In the genomic region with DNA sequence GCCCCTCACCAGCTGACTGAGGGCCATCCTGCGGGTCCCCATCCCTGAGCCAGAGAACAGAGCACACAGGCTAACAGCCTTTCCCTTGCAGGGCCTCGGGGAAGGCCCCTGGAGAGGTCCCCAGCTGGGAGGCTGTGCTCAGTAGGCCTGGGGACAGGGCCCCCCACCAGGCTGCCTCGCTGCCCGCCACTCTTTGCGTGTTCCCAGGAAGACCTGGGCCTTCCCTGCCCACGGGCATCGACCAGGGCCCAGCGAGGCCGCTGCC, we compare ENCODE assay signal across 8 cellular contexts. TPM values are rescaled to one million over a fixed set of nuclear protein-coding genes. Genes with fewer than 3 reads are reported as not detected.
A peak's percentile ranks its signal among the peaks of the same experiment; 100 is the strongest.
DNase-seq lines count a peak whose midpoint lies in the region; ATAC-seq, FAIRE-seq and TF ChIP-seq lines count a peak whose summit lies in the region.

No MANE protein-coding gene starts in this region.

- H4K8ac ChIP-seq in H1 (ENCODE audit: extremely low read depth, insufficient read depth, low read length), result no peak overlapping the region

- H3K23me2 ChIP-seq in H1 (ENCODE audit: low read depth, low read length), result peaks cover 10% of the 10 kb centered on the region; the same call in 1 of the 2 replicates

- CTCF ChIA-PET in H1 (lab: Charles Lee; ENCODE audit: partially characterized antibody), result interaction anchor here (0.6 to 19.8 kb wide), 6 partner anchors 9 to 69 kb away, joined by 4 to 345 read pairs (median 16); partner anchors contain the start of gene MRPL58

- H3K14ac ChIP-seq in H1 (ENCODE audit: insufficient read length), result no peak overlapping the region

- FAIRE-seq in H1 (lab: Jason Lieb, UNC), result no peak

- no peak overlapping the region for H2BK120ac ChIP-seq in H1 (replicated peaks; ENCODE audit: low read depth, low read length)

- peak overlapping the region in 1 of 4 experiments; percentile 43; a peak in 2 of 7 replicates for H3K9ac ChIP-seq in H1 (replicated peaks in 1 of 4; ENCODE audit: extremely low read depth in 1 of 4, low read depth in 3 of 4, low read length in 3 of 4)

- H3K36me3 ChIP-seq in H1 (ENCODE audit: control insufficient read depth in 2 of 4, insufficient read depth in 4 of 4, low read length in 3 of 4), result no peaks in the 10 kb centered on the region
- H3K36me3 ChIP-seq in aorta (ENCODE audit: control insufficient read depth in 1 of 2, insufficient read depth in 2 of 2, low read length in 1 of 2), result no peaks in the 10 kb centered on the region

- 14% methylated on average over 9 of the region's 9 CpGs; no CpG with 5 or more reads in 1 of the 2 experiments for WGBS in H1 (ENCODE audit: extremely low coverage in 1 of 2, insufficient coverage in 1 of 2, insufficient read length in 1 of 2, insufficient replicate concordance in 2 of 2, low coverage in 1 of 2, low lambda C conversion rate in 2 of 2, missing lambda C conversion rate in 1 of 2), 2 experiments
- 11 to 18% methylated on average over 7 to 9 of the region's 9 CpGs for WGBS in aorta, 2 donors

- H3K4me1 ChIP-seq in H1 (replicated peaks in 1 of 4; ENCODE audit: control insufficient read depth in 3 of 4, insufficient read depth in 4 of 4, low read length in 3 of 4) (peaks cover 0 to 15% (median 9%) of the 10 kb centered on the region in 4 experiments; a peak in 6 of 7 replicates), aorta (ENCODE audit: control insufficient read depth in 1 of 2, insufficient read depth in 2 of 2, low read length in 2 of 2) (no peaks in the 10 kb centered on the region)

- DNase-seq in stimulated activated naive CD8-positive, alpha-beta T cell treated with anti-CD3 and anti-CD28 coated beads, Interleukin-15, amount 100 ng/mL, for 72 hours, result no peak
- DNase-seq in stimulated activated naive CD8-positive, alpha-beta T cell treated with anti-CD3 and anti-CD28 coated beads, Interleukin-15, Interleukin-2, amounts not matched to agents 100 U/mL and 50 U/mL, for 24 hours, result no peak
- DNase-seq in H1 (ENCODE audit: low read depth in 1 of 2, low spot score in 2 of 2) (no peak), aorta (no peak), NAMALWA (ENCODE audit: low spot score) (no peak), posterior vena cava (ENCODE audit: low spot score) (no peak)

- no peak overlapping the region for H3K23ac ChIP-seq in H1 (ENCODE audit: insufficient read length)

- H4K91ac ChIP-seq in H1 (replicated peaks; ENCODE audit: insufficient read length, low read length), result no peak overlapping the region

- H2BK5ac ChIP-seq in H1 (ENCODE audit: low read depth, low read length), result no peak overlapping the region

- peak overlapping the region; percentile 86 to 88 for H3K4me3 Mint-ChIP-seq in stimulated activated naive CD8-positive, alpha-beta T cell treated with anti-CD3 and anti-CD28 coated beads, Interleukin-15, amount 100 ng/mL, for 72 hours
- peak overlapping the region; percentile 69 to 74 (median 72) for H3K4me3 Mint-ChIP-seq in nephron

- POLR2A ChIA-PET in H1 (lab: Charles Lee; ENCODE audit: partially characterized antibody), result interaction anchor here (0.9 to 6.5 kb wide), 10 partner anchors 8 to 75 kb away, joined by 3 to 48 read pairs (median 4); partner anchors contain the start of genes ATP5PD, CDR2L and MRPL58

- peak overlapping the region; percentile 46; the same call in 1 of the 2 replicates for H2BK15ac ChIP-seq in H1 (ENCODE audit: low read length)

- H3K9me3 Mint-ChIP-seq in stimulated activated naive CD8-positive, alpha-beta T cell treated with anti-CD3 and anti-CD28 coated beads, Interleukin-15, amount 100 ng/mL, for 72 hours, result no peaks in the 10 kb centered on the region
- no peaks in the 10 kb centered on the region for H3K9me3 Mint-ChIP-seq in nephron

- no peak overlapping the region for H3K4ac ChIP-seq in H1 (replicated peaks; ENCODE audit: insufficient read length, low read depth, low read length)

- H4K20me1 ChIP-seq in H1 (replicated peaks in 1 of 2; ENCODE audit: control insufficient read depth in 1 of 2, insufficient read depth in 2 of 2, low read length in 2 of 2), result no peaks in the 10 kb centered on the region

- peak overlapping the region; percentile 48; the same call in 1 of the 2 replicates for H3K18ac ChIP-seq in H1 (ENCODE audit: extremely low read depth, low read length)

- no peak overlapping the region for H2BK20ac ChIP-seq in H1 (ENCODE audit: low read length)

- no peaks in the 10 kb centered on the region for H3K79me2 ChIP-seq in H1 (ENCODE audit: control insufficient read depth in 1 of 2, insufficient read depth in 2 of 2, low read length in 2 of 2)

- H3K27ac ChIP-seq in H1 (ENCODE audit: low read depth, low read length), result no peak overlapping the region
- no peak overlapping the region for H3K27ac ChIP-seq in aorta (ENCODE audit: low read depth in 1 of 2, low read length in 2 of 2)

- H3K36me3 Mint-ChIP-seq in nephron (ENCODE audit: low read depth), result no peaks in the 10 kb centered on the region

- peak overlapping the region; percentile 84 to 87 for H3K4me2 ChIP-seq in H1 (ENCODE audit: insufficient read depth in 1 of 2, low read depth in 2 of 2, low read length in 2 of 2)

- no peak for TF ChIP-seq EP300 in H1 (IDR thresholded peaks at IDR 0.05; ENCODE audit: borderline replicate concordance in 1 of 2, low read depth in 2 of 2, low read length in 2 of 2)

- peaks cover 17 to 43% (median 37%) of the 10 kb centered on the region in 4 experiments for H3K27me3 ChIP-seq in H1 (replicated peaks in 1 of 4; ENCODE audit: control insufficient read depth in 3 of 4, extremely low read depth in 1 of 4, insufficient read depth in 3 of 4, low read length in 3 of 4)
- no peaks in the 10 kb centered on the region for H3K27me3 ChIP-seq in aorta (ENCODE audit: control insufficient read depth in 1 of 2, insufficient read depth in 2 of 2, low read length in 1 of 2)

- H3K4me1 Mint-ChIP-seq in stimulated activated naive CD8-positive, alpha-beta T cell treated with anti-CD3 and anti-CD28 coated beads, Interleukin-15, amount 100 ng/mL, for 72 hours, result peaks cover 15% of the 10 kb centered on the region
- H3K4me1 Mint-ChIP-seq in nephron, result peaks cover 6% of the 10 kb centered on the region

- no peak for TF ChIP-seq POLR2A in H1 (IDR thresholded peaks at IDR 0.05; ENCODE audit: control extremely low read depth in 1 of 2, low read depth in 2 of 2, low read length in 2 of 2)

- TF ChIP-seq CTCF in H1 (IDR thresholded peaks at IDR 0.05; ENCODE audit: control extremely low read depth in 1 of 3, insufficient read depth in 1 of 3, low read depth in 1 of 3, low read length in 3 of 3), result no peak
- TF ChIP-seq CTCF in nephron (IDR thresholded peaks at IDR 0.05; ENCODE audit: unreplicated experiment in 3 of 3), result no peak

- peak; percentile 32 for ATAC-seq in stimulated activated naive CD8-positive, alpha-beta T cell treated with anti-CD3 and anti-CD28 coated beads, Interleukin-15, amount 100 ng/mL, for 72 hours
- no peak for ATAC-seq in stimulated activated naive CD8-positive, alpha-beta T cell treated with anti-CD3 and anti-CD28 coated beads, Interleukin-15, Interleukin-2, amounts not matched to agents 100 U/mL and 50 U/mL, for 24 hours
- ATAC-seq in aorta (ENCODE audit: low FRiP score) (no peak), GM19023 (IDR thresholded peaks at IDR 0.05; ENCODE audit: unreplicated experiment) (no peak)

- H3K27me3 Mint-ChIP-seq in stimulated activated naive CD8-positive, alpha-beta T cell treated with anti-CD3 and anti-CD28 coated beads, Interleukin-15, amount 100 ng/mL, for 72 hours, result peaks cover 31% of the 10 kb centered on the region
- peaks cover 77% of the 10 kb centered on the region for H3K27me3 Mint-ChIP-seq in nephron (ENCODE audit: low read depth)

- H4K5ac ChIP-seq in H1 (ENCODE audit: insufficient read length, low read depth, low read length), result peak overlapping the region; percentile 6

- no peak overlapping the region for H2AK5ac ChIP-seq in H1 (ENCODE audit: low read depth, low read length)

- H2BK12ac ChIP-seq in H1 (ENCODE audit: low read depth, low read length), result no peak overlapping the region

- TF ChIP-seq RAD21 in H1 (IDR thresholded peaks at IDR 0.05 in 1 of 2, conservative IDR thresholded peaks at IDR 0.05 in 1 of 2; ENCODE audit: low read depth in 2 of 2, low read length in 2 of 2), result no peak

- no peak overlapping the region for H3K27ac Mint-ChIP-seq in stimulated activated naive CD8-positive, alpha-beta T cell treated with anti-CD3 and anti-CD28 coated beads, Interleukin-15, amount 100 ng/mL, for 72 hours
- H3K27ac Mint-ChIP-seq in nephron, result no peak overlapping the region

- no peaks in the 10 kb centered on the region for H3K79me1 ChIP-seq in H1 (ENCODE audit: low read depth, low read length)

- H3K56ac ChIP-seq in H1 (replicated peaks; ENCODE audit: insufficient read length, low read depth, low read length), result no peak overlapping the region

- H3K4me3 ChIP-seq in H1 (ENCODE audit: extremely low read depth in 1 of 4, insufficient read depth in 2 of 4, low read depth in 3 of 4, low read length in 4 of 4), result peak overlapping the region; percentile 37 to 92 (median 52)
- H3K4me3 ChIP-seq in aorta (ENCODE audit: low read length in 2 of 2), result peak overlapping the region; percentile 37 to 65

- no peaks in the 10 kb centered on the region for H3K9me3 ChIP-seq in H1 (ENCODE audit: insufficient read depth in 2 of 2, low read depth in 1 of 2, low read length in 1 of 2)
- H3K9me3 ChIP-seq in aorta (ENCODE audit: control insufficient read depth, low read length), result no peaks in the 10 kb centered on the region

- no peak overlapping the region for H2AFZ ChIP-seq in H1 (ENCODE audit: low read length)

- intact Hi-C loops in aorta (cut with DNase I), result no loop called here
- intact Hi-C loops in posterior vena cava (cut with DNase I), result no loop called here

RNA-seq across cellular contexts. Expression of gene HID1, which starts 0.8 kb away (rescaled TPM):
- total RNA-seq in H1 (2021; fragmentation: NEBNext Ultra II Directional; extraction: Animal tissue kit (Norgen Biotek cat#: 25700)), result 13.8 and 15.1 TPM in 2 replicates
- polyA plus RNA-seq in H1 (2011; rRNA removed), result 25.9 and 36.3 TPM in 2 replicates
- polyA plus RNA-seq in H1 (2011; cell fraction: cytosol; rRNA removed), result 10.1 TPM
- polyA plus RNA-seq in H1 (2011; cell fraction: nucleus; rRNA removed), result 51.4 TPM
- polyA plus RNA-seq in H1 (2012, experiment 1 of 2), result 8.8 to 16.5 TPM (median 15.2 TPM) in 4 replicates
- 12.7 TPM for polyA plus RNA-seq in H1 (2012, experiment 2 of 2)
- polyA plus RNA-seq in H1 (2013, experiment 1 of 2), result 10.6 TPM
- 10.6 TPM for polyA plus RNA-seq in H1 (2013, experiment 2 of 2)
- polyA minus RNA-seq in H1 (2011; rRNA and poly(A)+ RNA removed), result 17.9 and 18.9 TPM in 2 replicates
- 8.1 TPM for polyA minus RNA-seq in H1 (2011; cell fraction: cytosol; rRNA and poly(A)+ RNA removed)
- 17.8 TPM for polyA minus RNA-seq in H1 (2011; cell fraction: nucleus; rRNA and poly(A)+ RNA removed)
- 10 to 100 TPM; 10.7 to 32.6 TPM for total RNA-seq in aorta
- 1 to 10 TPM; 6.1 to 7.8 TPM for polyA plus RNA-seq in aorta
- 10 to 100 TPM; 11.7 to 13.0 TPM for total RNA-seq in posterior vena cava

RNA-seq across cellular contexts. Expression of gene CDR2L, which starts 15.7 kb away (rescaled TPM):
- 38.1 and 40.5 TPM in 2 replicates for total RNA-seq in H1 (2021; fragmentation: NEBNext Ultra II Directional; extraction: Animal tissue kit (Norgen Biotek cat#: 25700))
- polyA plus RNA-seq in H1 (2011; rRNA removed), result 20.4 and 26.8 TPM in 2 replicates
- 18.7 TPM for polyA plus RNA-seq in H1 (2011; cell fraction: cytosol; rRNA removed)
- 23.7 TPM for polyA plus RNA-seq in H1 (2011; cell fraction: nucleus; rRNA removed)
- 20.6 to 28.4 TPM (median 25.9 TPM) in 4 replicates for polyA plus RNA-seq in H1 (2012, experiment 1 of 2)
- 25.8 TPM for polyA plus RNA-seq in H1 (2012, experiment 2 of 2)
- polyA plus RNA-seq in H1 (2013, experiment 1 of 2), result 20.0 TPM
- polyA plus RNA-seq in H1 (2013, experiment 2 of 2), result 19.3 TPM
- polyA minus RNA-seq in H1 (2011; rRNA and poly(A)+ RNA removed), result 8.6 and 12.3 TPM in 2 replicates
- 16.4 TPM for polyA minus RNA-seq in H1 (2011; cell fraction: cytosol; rRNA and poly(A)+ RNA removed)
- polyA minus RNA-seq in H1 (2011; cell fraction: nucleus; rRNA and poly(A)+ RNA removed), result 10.2 TPM
- total RNA-seq in aorta, result 10 to 100 TPM; 20.2 to 23.6 TPM
- 1 to 10 TPM; 5.8 to 7.4 TPM for polyA plus RNA-seq in aorta
- total RNA-seq in posterior vena cava, result 10 to 100 TPM; 17.4 to 26.0 TPM

RNA-seq across cellular contexts. Expression of gene OTOP3, which starts 36.1 kb away (rescaled TPM):
- total RNA-seq in H1 (2021; fragmentation: NEBNext Ultra II Directional; extraction: Animal tissue kit (Norgen Biotek cat#: 25700)), result not detected in 2 replicates
- polyA plus RNA-seq in H1 (2011; rRNA removed) (0.05 and 0.09 TPM in 2 replicates), aorta (1 to 10 TPM in 1 of 2 donors, not detected in 1; 1.8 TPM)
- polyA plus RNA-seq in H1 (2011; cell fraction: cytosol; rRNA removed), result 0.04 TPM
- polyA plus RNA-seq in H1 (2011; cell fraction: nucleus; rRNA removed), result not detected
- polyA plus RNA-seq in H1 (2012, experiment 1 of 2), result not detected in 4 replicates
- polyA plus RNA-seq in H1 (2012, experiment 2 of 2), result not detected
- 0.02 TPM for polyA plus RNA-seq in H1 (2013, experiment 1 of 2)
- polyA plus RNA-seq in H1 (2013, experiment 2 of 2), result not detected
- polyA minus RNA-seq in H1 (2011; rRNA and poly(A)+ RNA removed), result not detected in 2 replicates
- not detected for polyA minus RNA-seq in H1 (2011; cell fraction: cytosol; rRNA and poly(A)+ RNA removed)
- not detected for polyA minus RNA-seq in H1 (2011; cell fraction: nucleus; rRNA and poly(A)+ RNA removed)
- total RNA-seq in aorta (not detected), posterior vena cava (not detected)

RNA-seq across cellular contexts. Expression of gene MRPL58, which starts 40.7 kb away (rescaled TPM):
- total RNA-seq in H1 (2021; fragmentation: NEBNext Ultra II Directional; extraction: Animal tissue kit (Norgen Biotek cat#: 25700)), result 48.5 and 49.1 TPM in 2 replicates
- 43.2 and 43.6 TPM in 2 replicates for polyA plus RNA-seq in H1 (2011; rRNA removed)
- 73.0 TPM for polyA plus RNA-seq in H1 (2011; cell fraction: cytosol; rRNA removed)
- polyA plus RNA-seq in H1 (2011; cell fraction: nucleus; rRNA removed), result 28.6 TPM
- 34.5 to 60.5 TPM (median 52.3 TPM) in 4 replicates for polyA plus RNA-seq in H1 (2012, experiment 1 of 2)
- 70.9 TPM for polyA plus RNA-seq in H1 (2012, experiment 2 of 2)
- 43.0 TPM for polyA plus RNA-seq in H1 (2013, experiment 1 of 2)
- 40.8 TPM for polyA plus RNA-seq in H1 (2013, experiment 2 of 2)
- polyA minus RNA-seq in H1 (2011; rRNA and poly(A)+ RNA removed), result 16.1 and 20.3 TPM in 2 replicates
- polyA minus RNA-seq in H1 (2011; cell fraction: cytosol; rRNA and poly(A)+ RNA removed), result 14.9 TPM
- 21.0 TPM for polyA minus RNA-seq in H1 (2011; cell fraction: nucleus; rRNA and poly(A)+ RNA removed)
- 10 to 100 TPM; 16.6 to 17.4 TPM for total RNA-seq in aorta
- 10 to 100 TPM; 25.2 to 31.2 TPM for polyA plus RNA-seq in aorta
- total RNA-seq in posterior vena cava, result 10 to 100 TPM; 23.3 to 23.5 TPM

RNA-seq across cellular contexts. Expression of gene OTOP2, which starts 47.7 kb away (rescaled TPM):
- not detected in 2 replicates for total RNA-seq in H1 (2021; fragmentation: NEBNext Ultra II Directional; extraction: Animal tissue kit (Norgen Biotek cat#: 25700))
- polyA plus RNA-seq in H1 (2011; rRNA removed) (0.23 and 0.27 TPM in 2 replicates), aorta (under 1 TPM in 1 of 2 donors, not detected in 1; 0.25 TPM)
- 0.23 TPM for polyA plus RNA-seq in H1 (2011; cell fraction: cytosol; rRNA removed)
- polyA plus RNA-seq in H1 (2011; cell fraction: nucleus; rRNA removed), result 0.37 TPM
- polyA plus RNA-seq in H1 (2012, experiment 1 of 2), result 0.11 to 0.18 TPM (median 0.16 TPM) in 3 of 4 replicates, not detected in the other
- polyA plus RNA-seq in H1 (2012, experiment 2 of 2), result not detected
- not detected for polyA plus RNA-seq in H1 (2013, experiment 1 of 2)
- polyA plus RNA-seq in H1 (2013, experiment 2 of 2), result 0.06 TPM
- not detected in 2 replicates for polyA minus RNA-seq in H1 (2011; rRNA and poly(A)+ RNA removed)
- not detected for polyA minus RNA-seq in H1 (2011; cell fraction: cytosol; rRNA and poly(A)+ RNA removed)
- polyA minus RNA-seq in H1 (2011; cell fraction: nucleus; rRNA and poly(A)+ RNA removed), result not detected
- total RNA-seq in aorta (not detected), posterior vena cava (not detected)
